In the genomic region with DNA sequence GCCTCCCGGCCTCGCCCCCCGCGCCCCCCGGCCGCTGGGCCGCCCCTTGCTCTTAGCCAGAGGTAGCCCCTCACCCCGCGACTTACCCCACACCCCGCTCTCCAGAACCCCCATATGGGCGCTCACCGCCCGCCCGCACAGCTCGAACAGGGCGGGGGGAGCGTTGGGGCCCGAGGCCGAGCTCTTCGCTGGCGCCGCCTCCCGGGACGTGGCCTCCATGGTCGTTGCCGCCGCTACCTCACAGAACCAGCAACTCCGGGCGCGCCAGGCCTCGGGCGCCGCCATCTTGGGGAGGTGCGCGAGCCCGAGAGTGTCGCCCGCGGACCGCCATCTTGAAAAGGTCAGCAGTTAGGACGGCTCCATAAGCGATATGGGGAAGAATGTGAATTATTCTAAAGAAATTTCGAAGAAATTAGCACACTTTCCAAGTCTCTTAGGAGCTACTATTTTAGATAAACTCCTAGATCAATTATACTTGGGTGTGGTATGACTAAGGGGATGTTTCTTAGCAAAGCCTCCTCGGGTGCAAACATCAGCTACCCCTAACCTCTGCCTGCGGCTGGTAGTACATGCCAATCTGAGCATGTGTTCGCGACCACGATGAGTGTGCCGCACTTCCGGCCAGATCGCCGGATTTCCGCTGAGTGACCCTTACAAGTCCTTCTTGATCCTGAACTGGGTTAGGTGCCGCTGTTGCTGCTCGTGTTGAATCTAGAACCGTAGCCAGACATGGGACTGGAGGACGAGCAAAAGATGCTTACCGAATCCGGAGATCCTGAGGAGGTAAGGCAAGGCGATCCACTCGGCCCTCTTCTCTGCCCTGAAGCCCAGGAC, we compare ENCODE assay signal across 1 cellular context.
TF ChIP-seq lines count a peak whose summit lies in the region.

A gene with protein sequence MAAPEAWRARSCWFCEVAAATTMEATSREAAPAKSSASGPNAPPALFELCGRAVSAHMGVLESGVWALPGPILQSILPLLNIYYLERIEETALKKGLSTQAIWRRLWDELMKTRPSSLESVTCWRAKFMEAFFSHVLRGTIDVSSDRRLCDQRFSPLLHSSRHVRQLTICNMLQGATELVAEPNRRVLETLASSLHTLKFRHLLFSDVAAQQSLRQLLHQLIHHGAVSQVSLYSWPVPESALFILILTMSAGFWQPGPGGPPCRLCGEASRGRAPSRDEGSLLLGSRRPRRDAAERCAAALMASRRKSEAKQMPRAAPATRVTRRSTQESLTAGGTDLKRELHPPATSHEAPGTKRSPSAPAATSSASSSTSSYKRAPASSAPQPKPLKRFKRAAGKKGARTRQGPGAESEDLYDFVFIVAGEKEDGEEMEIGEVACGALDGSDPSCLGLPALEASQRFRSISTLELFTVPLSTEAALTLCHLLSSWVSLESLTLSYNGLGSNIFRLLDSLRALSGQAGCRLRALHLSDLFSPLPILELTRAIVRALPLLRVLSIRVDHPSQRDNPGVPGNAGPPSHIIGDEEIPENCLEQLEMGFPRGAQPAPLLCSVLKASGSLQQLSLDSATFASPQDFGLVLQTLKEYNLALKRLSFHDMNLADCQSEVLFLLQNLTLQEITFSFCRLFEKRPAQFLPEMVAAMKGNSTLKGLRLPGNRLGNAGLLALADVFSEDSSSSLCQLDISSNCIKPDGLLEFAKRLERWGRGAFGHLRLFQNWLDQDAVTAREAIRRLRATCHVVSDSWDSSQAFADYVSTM (minus strand): TSS at position 579 of the 834 bp plus-strand sequence. CDS start 294 bp downstream, at position 285.
A gene (plus strand): TSS at position 661 of the 834 bp plus-strand sequence. CDS start 69 bp downstream, at position 730.

TF ChIP-seq in GM12878, 131 proteins besides CTCF, POLR2A, EP300 and RAD21 (continued from another document and continues in another):
- TF ChIP-seq, protein P1, sequence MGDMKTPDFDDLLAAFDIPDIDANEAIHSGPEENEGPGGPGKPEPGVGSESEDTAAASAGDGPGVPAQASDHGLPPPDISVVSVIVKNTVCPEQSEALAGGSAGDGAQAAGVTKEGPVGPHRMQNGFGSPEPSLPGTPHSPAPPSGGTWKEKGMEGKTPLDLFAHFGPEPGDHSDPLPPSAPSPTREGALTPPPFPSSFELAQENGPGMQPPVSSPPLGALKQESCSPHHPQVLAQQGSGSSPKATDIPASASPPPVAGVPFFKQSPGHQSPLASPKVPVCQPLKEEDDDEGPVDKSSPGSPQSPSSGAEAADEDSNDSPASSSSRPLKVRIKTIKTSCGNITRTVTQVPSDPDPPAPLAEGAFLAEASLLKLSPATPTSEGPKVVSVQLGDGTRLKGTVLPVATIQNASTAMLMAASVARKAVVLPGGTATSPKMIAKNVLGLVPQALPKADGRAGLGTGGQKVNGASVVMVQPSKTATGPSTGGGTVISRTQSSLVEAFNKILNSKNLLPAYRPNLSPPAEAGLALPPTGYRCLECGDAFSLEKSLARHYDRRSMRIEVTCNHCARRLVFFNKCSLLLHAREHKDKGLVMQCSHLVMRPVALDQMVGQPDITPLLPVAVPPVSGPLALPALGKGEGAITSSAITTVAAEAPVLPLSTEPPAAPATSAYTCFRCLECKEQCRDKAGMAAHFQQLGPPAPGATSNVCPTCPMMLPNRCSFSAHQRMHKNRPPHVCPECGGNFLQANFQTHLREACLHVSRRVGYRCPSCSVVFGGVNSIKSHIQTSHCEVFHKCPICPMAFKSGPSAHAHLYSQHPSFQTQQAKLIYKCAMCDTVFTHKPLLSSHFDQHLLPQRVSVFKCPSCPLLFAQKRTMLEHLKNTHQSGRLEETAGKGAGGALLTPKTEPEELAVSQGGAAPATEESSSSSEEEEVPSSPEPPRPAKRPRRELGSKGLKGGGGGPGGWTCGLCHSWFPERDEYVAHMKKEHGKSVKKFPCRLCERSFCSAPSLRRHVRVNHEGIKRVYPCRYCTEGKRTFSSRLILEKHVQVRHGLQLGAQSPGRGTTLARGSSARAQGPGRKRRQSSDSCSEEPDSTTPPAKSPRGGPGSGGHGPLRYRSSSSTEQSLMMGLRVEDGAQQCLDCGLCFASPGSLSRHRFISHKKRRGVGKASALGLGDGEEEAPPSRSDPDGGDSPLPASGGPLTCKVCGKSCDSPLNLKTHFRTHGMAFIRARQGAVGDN (IDR thresholded peaks at IDR 0.05), result peak; percentile 45; the same call in 1 of the 2 replicates
- TF ChIP-seq GATAD2B (conservative IDR thresholded peaks at IDR 0.05; ENCODE audit: low read depth) (no peak), CEBPB (IDR thresholded peaks at IDR 0.05; ENCODE audit: borderline replicate concordance in 1 of 2, low read depth in 2 of 2, low read length in 2 of 2) (no peak), FOS (IDR thresholded peaks at IDR 0.05; ENCODE audit: borderline replicate concordance, extremely low read depth, insufficient read length) (no peak), EGR1 (IDR thresholded peaks at IDR 0.05; ENCODE audit: borderline replicate concordance in 1 of 2, low read depth in 2 of 2, low read length in 2 of 2) (peak in 1 of 2 experiments; percentile 1; a peak in 1 of 3 replicates), BMI1 (IDR thresholded peaks at IDR 0.05; ENCODE audit: borderline replicate concordance) (no peak), ZZZ3 (IDR thresholded peaks at IDR 0.05; ENCODE audit: control insufficient read depth, insufficient read length, low read depth) (no peak), TCF3 (IDR thresholded peaks at IDR 0.05; ENCODE audit: borderline replicate concordance, insufficient read depth, low read depth, low read length) (0 out of 2 replicates have a peak, but pooled peaks have one; percentile 27), EZH2 (IDR thresholded peaks at IDR 0.05; ENCODE audit: borderline replicate concordance, control insufficient read depth, low read depth, low read length) (no peak), NR2C2 (IDR thresholded peaks at IDR 0.05; ENCODE audit: borderline replicate concordance, control insufficient read depth, insufficient read length, low read depth) (no peak), HCFC1 (IDR thresholded peaks at IDR 0.05; ENCODE audit: low read length) (peak; percentile 89), RUNX3 (IDR thresholded peaks at IDR 0.05; ENCODE audit: low read length) (peak; percentile 93), STAT1 (conservative IDR thresholded peaks at IDR 0.05) (peak; percentile 95; the same call in 1 of the 2 replicates), JUND (IDR thresholded peaks at IDR 0.05; ENCODE audit: low read depth, low read length) (peak; percentile 98), BRCA1 (IDR thresholded peaks at IDR 0.05; ENCODE audit: low read depth, low read length) (no peak), RBBP5 (conservative IDR thresholded peaks at IDR 0.05) (no peak), NFIC (IDR thresholded peaks at IDR 0.05; ENCODE audit: low read depth, low read length) (peak; percentile 57; the same call in 1 of the 2 replicates), MTA2 (IDR thresholded peaks at IDR 0.05; ENCODE audit: low read depth) (0 out of 2 replicates have a peak, but pooled peaks have one; percentile 26), SUZ12 (IDR thresholded peaks at IDR 0.05; ENCODE audit: unreplicated experiment) (no peak), KDM1A (IDR thresholded peaks at IDR 0.05; ENCODE audit: borderline replicate concordance) (no peak), TAF1 (IDR thresholded peaks at IDR 0.05; ENCODE audit: borderline replicate concordance, low read depth, low read length) (peak; percentile 93)
- TF ChIP-seq, protein P2, sequence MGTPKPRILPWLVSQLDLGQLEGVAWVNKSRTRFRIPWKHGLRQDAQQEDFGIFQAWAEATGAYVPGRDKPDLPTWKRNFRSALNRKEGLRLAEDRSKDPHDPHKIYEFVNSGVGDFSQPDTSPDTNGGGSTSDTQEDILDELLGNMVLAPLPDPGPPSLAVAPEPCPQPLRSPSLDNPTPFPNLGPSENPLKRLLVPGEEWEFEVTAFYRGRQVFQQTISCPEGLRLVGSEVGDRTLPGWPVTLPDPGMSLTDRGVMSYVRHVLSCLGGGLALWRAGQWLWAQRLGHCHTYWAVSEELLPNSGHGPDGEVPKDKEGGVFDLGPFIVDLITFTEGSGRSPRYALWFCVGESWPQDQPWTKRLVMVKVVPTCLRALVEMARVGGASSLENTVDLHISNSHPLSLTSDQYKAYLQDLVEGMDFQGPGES (IDR thresholded peaks at IDR 0.05), result peak; percentile 54; the same call in 1 of the 2 replicates
- TF ChIP-seq, protein P3, sequence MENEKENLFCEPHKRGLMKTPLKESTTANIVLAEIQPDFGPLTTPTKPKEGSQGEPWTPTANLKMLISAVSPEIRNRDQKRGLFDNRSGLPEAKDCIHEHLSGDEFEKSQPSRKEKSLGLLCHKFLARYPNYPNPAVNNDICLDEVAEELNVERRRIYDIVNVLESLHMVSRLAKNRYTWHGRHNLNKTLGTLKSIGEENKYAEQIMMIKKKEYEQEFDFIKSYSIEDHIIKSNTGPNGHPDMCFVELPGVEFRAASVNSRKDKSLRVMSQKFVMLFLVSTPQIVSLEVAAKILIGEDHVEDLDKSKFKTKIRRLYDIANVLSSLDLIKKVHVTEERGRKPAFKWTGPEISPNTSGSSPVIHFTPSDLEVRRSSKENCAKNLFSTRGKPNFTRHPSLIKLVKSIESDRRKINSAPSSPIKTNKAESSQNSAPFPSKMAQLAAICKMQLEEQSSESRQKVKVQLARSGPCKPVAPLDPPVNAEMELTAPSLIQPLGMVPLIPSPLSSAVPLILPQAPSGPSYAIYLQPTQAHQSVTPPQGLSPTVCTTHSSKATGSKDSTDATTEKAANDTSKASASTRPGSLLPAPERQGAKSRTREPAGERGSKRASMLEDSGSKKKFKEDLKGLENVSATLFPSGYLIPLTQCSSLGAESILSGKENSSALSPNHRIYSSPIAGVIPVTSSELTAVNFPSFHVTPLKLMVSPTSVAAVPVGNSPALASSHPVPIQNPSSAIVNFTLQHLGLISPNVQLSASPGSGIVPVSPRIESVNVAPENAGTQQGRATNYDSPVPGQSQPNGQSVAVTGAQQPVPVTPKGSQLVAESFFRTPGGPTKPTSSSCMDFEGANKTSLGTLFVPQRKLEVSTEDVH (IDR thresholded peaks at IDR 0.05; ENCODE audit: low read depth, partially characterized antibody), result peak; percentile 88
- TF ChIP-seq, protein P4, sequence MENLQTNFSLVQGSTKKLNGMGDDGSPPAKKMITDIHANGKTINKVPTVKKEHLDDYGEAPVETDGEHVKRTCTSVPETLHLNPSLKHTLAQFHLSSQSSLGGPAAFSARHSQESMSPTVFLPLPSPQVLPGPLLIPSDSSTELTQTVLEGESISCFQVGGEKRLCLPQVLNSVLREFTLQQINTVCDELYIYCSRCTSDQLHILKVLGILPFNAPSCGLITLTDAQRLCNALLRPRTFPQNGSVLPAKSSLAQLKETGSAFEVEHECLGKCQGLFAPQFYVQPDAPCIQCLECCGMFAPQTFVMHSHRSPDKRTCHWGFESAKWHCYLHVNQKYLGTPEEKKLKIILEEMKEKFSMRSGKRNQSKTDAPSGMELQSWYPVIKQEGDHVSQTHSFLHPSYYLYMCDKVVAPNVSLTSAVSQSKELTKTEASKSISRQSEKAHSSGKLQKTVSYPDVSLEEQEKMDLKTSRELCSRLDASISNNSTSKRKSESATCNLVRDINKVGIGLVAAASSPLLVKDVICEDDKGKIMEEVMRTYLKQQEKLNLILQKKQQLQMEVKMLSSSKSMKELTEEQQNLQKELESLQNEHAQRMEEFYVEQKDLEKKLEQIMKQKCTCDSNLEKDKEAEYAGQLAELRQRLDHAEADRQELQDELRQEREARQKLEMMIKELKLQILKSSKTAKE (IDR thresholded peaks at IDR 0.05; ENCODE audit: low read depth, poor library complexity, severe bottlenecking), result peak; percentile 99
- TF ChIP-seq, protein P5, sequence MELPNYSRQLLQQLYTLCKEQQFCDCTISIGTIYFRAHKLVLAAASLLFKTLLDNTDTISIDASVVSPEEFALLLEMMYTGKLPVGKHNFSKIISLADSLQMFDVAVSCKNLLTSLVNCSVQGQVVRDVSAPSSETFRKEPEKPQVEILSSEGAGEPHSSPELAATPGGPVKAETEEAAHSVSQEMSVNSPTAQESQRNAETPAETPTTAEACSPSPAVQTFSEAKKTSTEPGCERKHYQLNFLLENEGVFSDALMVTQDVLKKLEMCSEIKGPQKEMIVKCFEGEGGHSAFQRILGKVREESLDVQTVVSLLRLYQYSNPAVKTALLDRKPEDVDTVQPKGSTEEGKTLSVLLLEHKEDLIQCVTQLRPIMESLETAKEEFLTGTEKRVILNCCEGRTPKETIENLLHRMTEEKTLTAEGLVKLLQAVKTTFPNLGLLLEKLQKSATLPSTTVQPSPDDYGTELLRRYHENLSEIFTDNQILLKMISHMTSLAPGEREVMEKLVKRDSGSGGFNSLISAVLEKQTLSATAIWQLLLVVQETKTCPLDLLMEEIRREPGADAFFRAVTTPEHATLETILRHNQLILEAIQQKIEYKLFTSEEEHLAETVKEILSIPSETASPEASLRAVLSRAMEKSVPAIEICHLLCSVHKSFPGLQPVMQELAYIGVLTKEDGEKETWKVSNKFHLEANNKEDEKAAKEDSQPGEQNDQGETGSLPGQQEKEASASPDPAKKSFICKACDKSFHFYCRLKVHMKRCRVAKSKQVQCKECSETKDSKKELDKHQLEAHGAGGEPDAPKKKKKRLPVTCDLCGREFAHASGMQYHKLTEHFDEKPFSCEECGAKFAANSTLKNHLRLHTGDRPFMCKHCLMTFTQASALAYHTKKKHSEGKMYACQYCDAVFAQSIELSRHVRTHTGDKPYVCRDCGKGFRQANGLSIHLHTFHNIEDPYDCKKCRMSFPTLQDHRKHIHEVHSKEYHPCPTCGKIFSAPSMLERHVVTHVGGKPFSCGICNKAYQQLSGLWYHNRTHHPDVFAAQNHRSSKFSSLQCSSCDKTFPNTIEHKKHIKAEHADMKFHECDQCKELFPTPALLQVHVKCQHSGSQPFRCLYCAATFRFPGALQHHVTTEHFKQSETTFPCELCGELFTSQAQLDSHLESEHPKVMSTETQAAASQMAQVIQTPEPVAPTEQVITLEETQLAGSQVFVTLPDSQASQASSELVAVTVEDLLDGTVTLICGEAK (IDR thresholded peaks at IDR 0.05; ENCODE audit: borderline replicate concordance), result peak; percentile 95
- TF ChIP-seq, protein P6, sequence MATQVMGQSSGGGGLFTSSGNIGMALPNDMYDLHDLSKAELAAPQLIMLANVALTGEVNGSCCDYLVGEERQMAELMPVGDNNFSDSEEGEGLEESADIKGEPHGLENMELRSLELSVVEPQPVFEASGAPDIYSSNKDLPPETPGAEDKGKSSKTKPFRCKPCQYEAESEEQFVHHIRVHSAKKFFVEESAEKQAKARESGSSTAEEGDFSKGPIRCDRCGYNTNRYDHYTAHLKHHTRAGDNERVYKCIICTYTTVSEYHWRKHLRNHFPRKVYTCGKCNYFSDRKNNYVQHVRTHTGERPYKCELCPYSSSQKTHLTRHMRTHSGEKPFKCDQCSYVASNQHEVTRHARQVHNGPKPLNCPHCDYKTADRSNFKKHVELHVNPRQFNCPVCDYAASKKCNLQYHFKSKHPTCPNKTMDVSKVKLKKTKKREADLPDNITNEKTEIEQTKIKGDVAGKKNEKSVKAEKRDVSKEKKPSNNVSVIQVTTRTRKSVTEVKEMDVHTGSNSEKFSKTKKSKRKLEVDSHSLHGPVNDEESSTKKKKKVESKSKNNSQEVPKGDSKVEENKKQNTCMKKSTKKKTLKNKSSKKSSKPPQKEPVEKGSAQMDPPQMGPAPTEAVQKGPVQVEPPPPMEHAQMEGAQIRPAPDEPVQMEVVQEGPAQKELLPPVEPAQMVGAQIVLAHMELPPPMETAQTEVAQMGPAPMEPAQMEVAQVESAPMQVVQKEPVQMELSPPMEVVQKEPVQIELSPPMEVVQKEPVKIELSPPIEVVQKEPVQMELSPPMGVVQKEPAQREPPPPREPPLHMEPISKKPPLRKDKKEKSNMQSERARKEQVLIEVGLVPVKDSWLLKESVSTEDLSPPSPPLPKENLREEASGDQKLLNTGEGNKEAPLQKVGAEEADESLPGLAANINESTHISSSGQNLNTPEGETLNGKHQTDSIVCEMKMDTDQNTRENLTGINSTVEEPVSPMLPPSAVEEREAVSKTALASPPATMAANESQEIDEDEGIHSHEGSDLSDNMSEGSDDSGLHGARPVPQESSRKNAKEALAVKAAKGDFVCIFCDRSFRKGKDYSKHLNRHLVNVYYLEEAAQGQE (IDR thresholded peaks at IDR 0.05; ENCODE audit: low read depth, low read length), result no peak
